1 cellular context compared by ENCODE assay signal in the genomic region with DNA sequence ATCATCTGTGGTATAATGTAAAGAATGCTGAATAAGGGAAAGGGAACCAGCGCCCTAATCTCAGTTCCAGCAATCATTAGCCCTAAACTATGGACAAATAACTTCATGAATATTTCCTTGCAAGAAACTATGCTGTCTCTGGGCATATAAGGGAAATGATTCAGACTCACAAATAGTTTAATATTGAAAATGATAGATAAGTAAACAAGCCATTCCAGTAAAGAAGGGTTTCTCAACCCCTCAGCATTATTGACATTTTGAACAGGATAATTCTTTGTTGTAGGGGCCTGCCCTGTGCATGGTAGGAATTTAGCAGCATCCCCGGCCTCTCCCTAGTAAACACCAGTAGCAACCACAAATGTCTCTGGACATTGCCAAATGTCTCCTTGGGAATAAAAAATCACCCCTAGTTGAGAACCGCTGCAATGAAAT.
TF ChIP-seq lines count a peak whose summit lies in the region.

No MANE protein-coding gene starts in this region.

TF ChIP-seq in IMR-90, 13 proteins besides CTCF, POLR2A, EP300 and RAD21:
- no peak for TF ChIP-seq SMC3 (IDR thresholded peaks at IDR 0.05; ENCODE audit: low read depth, low read length)
- no peak for TF ChIP-seq CEBPB (IDR thresholded peaks at IDR 0.05; ENCODE audit: low read depth, low read length)
- no peak for TF ChIP-seq NFE2L2 (IDR thresholded peaks at IDR 0.05; ENCODE audit: low read depth, low read length)
- TF ChIP-seq, protein P1, sequence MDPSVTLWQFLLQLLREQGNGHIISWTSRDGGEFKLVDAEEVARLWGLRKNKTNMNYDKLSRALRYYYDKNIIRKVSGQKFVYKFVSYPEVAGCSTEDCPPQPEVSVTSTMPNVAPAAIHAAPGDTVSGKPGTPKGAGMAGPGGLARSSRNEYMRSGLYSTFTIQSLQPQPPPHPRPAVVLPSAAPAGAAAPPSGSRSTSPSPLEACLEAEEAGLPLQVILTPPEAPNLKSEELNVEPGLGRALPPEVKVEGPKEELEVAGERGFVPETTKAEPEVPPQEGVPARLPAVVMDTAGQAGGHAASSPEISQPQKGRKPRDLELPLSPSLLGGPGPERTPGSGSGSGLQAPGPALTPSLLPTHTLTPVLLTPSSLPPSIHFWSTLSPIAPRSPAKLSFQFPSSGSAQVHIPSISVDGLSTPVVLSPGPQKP (IDR thresholded peaks at IDR 0.05; ENCODE audit: borderline replicate concordance, low read depth, low read length), result no peak
- no peak for TF ChIP-seq RCOR1 (IDR thresholded peaks at IDR 0.05; ENCODE audit: insufficient replicate concordance, low read length)
- no peak for TF ChIP-seq BHLHE40 (IDR thresholded peaks at IDR 0.05; ENCODE audit: low read depth, low read length)
- TF ChIP-seq MAZ (IDR thresholded peaks at IDR 0.05; ENCODE audit: borderline replicate concordance, low read depth, low read length), result no peak
- no peak for TF ChIP-seq MAFK (IDR thresholded peaks at IDR 0.05; ENCODE audit: low read depth, low read length)
- no peak for TF ChIP-seq MXI1 (IDR thresholded peaks at IDR 0.05; ENCODE audit: borderline replicate concordance, low read depth, low read length)
TF ChIP-seq in IMR-90: peak in this region for 0.
